Comparison of ENCODE assay signal across 23 cellular contexts in the genomic region with DNA sequence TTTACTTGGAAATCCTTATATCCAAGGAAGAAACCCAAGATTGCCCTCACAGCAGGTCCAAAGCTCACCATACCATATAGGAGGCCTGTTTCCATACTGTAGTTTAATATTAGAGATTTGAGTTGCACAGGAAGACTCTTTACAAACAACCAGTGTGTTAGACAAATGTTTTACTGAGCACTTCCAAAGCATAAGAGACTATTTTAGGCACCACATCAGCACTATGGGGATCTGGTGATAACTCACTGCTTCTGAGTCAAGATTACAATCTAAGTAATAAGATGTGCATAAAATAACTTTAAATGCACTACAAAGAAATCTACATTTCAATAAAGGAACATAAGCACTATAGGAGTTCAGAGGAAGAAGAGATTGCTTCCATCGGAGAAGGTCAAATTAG.
"Had no signal": no experiment of that assay in that cellular context is flagged by ENCODE, and none has a peak within 500 bp of the region (broad histone marks: within the 10 kb centered on the region; RNA-seq: fewer than 3 reads in every experiment).

No MANE protein-coding gene starts in this region.

- H3K36me3 ChIP-seq: colonic mucosa, heart left ventricle, neural progenitor cell, thoracic aorta had no signal

- H3K27me3 Mint-ChIP-seq: activated CD4-positive, alpha-beta memory T cell treated with anti-CD3 and anti-CD28 coated beads, Interleukin-2, amount 10 ng/mL, durations not matched to agents 7 days and 5 days; activated CD4-positive, alpha-beta T cell treated with anti-CD3 and anti-CD28 coated beads for 36 hours; activated CD8-positive, alpha-beta memory T cell treated with anti-CD3 and anti-CD28 coated beads, Interleukin-2, amount 10 ng/mL, durations not matched to agents 7 days and 5 days; activated naive CD8-positive, alpha-beta T cell treated with anti-CD3 and anti-CD28 coated beads for 36 hours; memory B cell; naive thymus-derived CD4-positive, alpha-beta T cell; progenitor cell of endocrine pancreas; stimulated activated naive CD8-positive, alpha-beta T cell treated with anti-CD3 and anti-CD28 coated beads, Interleukin-15, Interleukin-2, amounts not matched to agents 100 ng/mL and 50 ng/mL, for 24 hours had no signal

- H3K4me3 ChIP-seq: colonic mucosa, heart left ventricle, mucosa of descending colon, neural progenitor cell, skin epidermis, thoracic aorta had no signal

- DNase-seq: activated CD4-positive, alpha-beta memory T cell treated with anti-CD3 and anti-CD28 coated beads, Interleukin-2, amount 10 ng/mL, durations not matched to agents 7 days and 5 days; activated CD4-positive, alpha-beta T cell treated with anti-CD3 and anti-CD28 coated beads for 36 hours; activated CD8-positive, alpha-beta memory T cell treated with anti-CD3 and anti-CD28 coated beads, Interleukin-2, amount 10 ng/mL, durations not matched to agents 7 days and 5 days; activated naive CD4-positive, alpha-beta T cell; activated naive CD8-positive, alpha-beta T cell treated with anti-CD3 and anti-CD28 coated beads for 36 hours; amniotic stem cell; central memory CD4-positive, alpha-beta T cell; colonic mucosa; heart left ventricle; kidney; left ventricle myocardium superior; mucosa of descending colon; naive thymus-derived CD4-positive, alpha-beta T cell; right cardiac atrium; stimulated activated CD4-positive, alpha-beta T cell treated with anti-CD3 and anti-CD28 coated beads, Interleukin-15, amount 100 ng/mL, for 24 hours; stimulated activated CD4-positive, alpha-beta T cell treated with anti-CD3 and anti-CD28 coated beads, Interleukin-2, amount 100 ng/mL, for 48 hours had no signal

- H3K9me3 ChIP-seq: colonic mucosa, heart left ventricle, mucosa of descending colon, thoracic aorta had no signal

- H3K27me3 ChIP-seq: colonic mucosa, heart left ventricle, neural progenitor cell had no signal

- ATAC-seq: activated CD4-positive, alpha-beta T cell treated with anti-CD3 and anti-CD28 coated beads for 36 hours; activated CD8-positive, alpha-beta memory T cell treated with anti-CD3 and anti-CD28 coated beads, Interleukin-2, amount 10 ng/mL, durations not matched to agents 7 days and 5 days; heart left ventricle; mucosa of descending colon; naive thymus-derived CD4-positive, alpha-beta T cell; right cardiac atrium; WTC11 had no signal

- H3K27ac Mint-ChIP-seq: activated CD4-positive, alpha-beta memory T cell treated with anti-CD3 and anti-CD28 coated beads, Interleukin-2, amount 10 ng/mL, durations not matched to agents 7 days and 5 days; activated CD4-positive, alpha-beta T cell treated with anti-CD3 and anti-CD28 coated beads for 36 hours; activated CD8-positive, alpha-beta memory T cell treated with anti-CD3 and anti-CD28 coated beads, Interleukin-2, amount 10 ng/mL, durations not matched to agents 7 days and 5 days; neural progenitor cell; progenitor cell of endocrine pancreas; stimulated activated naive CD8-positive, alpha-beta T cell treated with anti-CD3 and anti-CD28 coated beads, Interleukin-15, Interleukin-2, amounts not matched to agents 100 ng/mL and 50 ng/mL, for 24 hours; WTC11 had no signal

- H3K36me3 Mint-ChIP-seq: activated CD8-positive, alpha-beta memory T cell treated with anti-CD3 and anti-CD28 coated beads, Interleukin-2, amount 10 ng/mL, durations not matched to agents 7 days and 5 days; activated naive CD8-positive, alpha-beta T cell treated with anti-CD3 and anti-CD28 coated beads for 36 hours; neural progenitor cell; WTC11 had no signal

- H3K9me3 Mint-ChIP-seq: activated CD4-positive, alpha-beta memory T cell treated with anti-CD3 and anti-CD28 coated beads, Interleukin-2, amount 10 ng/mL, durations not matched to agents 7 days and 5 days; activated naive CD8-positive, alpha-beta T cell treated with anti-CD3 and anti-CD28 coated beads for 36 hours; memory B cell; naive thymus-derived CD4-positive, alpha-beta T cell; neural progenitor cell; stimulated activated naive CD8-positive, alpha-beta T cell treated with anti-CD3 and anti-CD28 coated beads, Interleukin-15, Interleukin-2, amounts not matched to agents 100 ng/mL and 50 ng/mL, for 24 hours; WTC11 had no signal

- H3K4me3 Mint-ChIP-seq: activated CD4-positive, alpha-beta memory T cell treated with anti-CD3 and anti-CD28 coated beads, Interleukin-2, amount 10 ng/mL, durations not matched to agents 7 days and 5 days; activated CD4-positive, alpha-beta T cell treated with anti-CD3 and anti-CD28 coated beads for 36 hours; activated CD8-positive, alpha-beta memory T cell treated with anti-CD3 and anti-CD28 coated beads, Interleukin-2, amount 10 ng/mL, durations not matched to agents 7 days and 5 days; memory B cell; neural progenitor cell; stimulated activated naive CD8-positive, alpha-beta T cell treated with anti-CD3 and anti-CD28 coated beads, Interleukin-15, Interleukin-2, amounts not matched to agents 100 ng/mL and 50 ng/mL, for 24 hours; WTC11 had no signal

- H3K27ac ChIP-seq: colonic mucosa, neural progenitor cell, skin epidermis, thoracic aorta had no signal
